Comparison of ENCODE assay signal across 8 cellular contexts in genomic region chr3:10758304-10759037, GRCh38. TPM values are rescaled to one million over a fixed set of nuclear protein-coding genes. Genes with fewer than 3 reads are reported as not detected.
DNase-seq lines count a peak whose midpoint lies in the region; ATAC-seq, FAIRE-seq and TF ChIP-seq lines count a peak whose summit lies in the region.

No MANE protein-coding gene starts in this region.

- TF ChIP-seq EP300 in gastroesophageal sphincter (IDR thresholded peaks at IDR 0.05) = no peak

- DNase-seq in A172 (ENCODE audit: low spot score) (peak; percentile 80), GM12864 (ENCODE audit: low read depth) (peak; percentile 10), HK-2 (ENCODE audit: unreplicated experiment) (peak; percentile 45), OCI-M1 (lab: John Stamatoyannopoulos, UW) (peak; percentile 85), pancreas (peak in 5 of 6 donors; percentile 29 to 74 (median 59))
- peak; percentile 4 for DNase-seq in activated T-helper 9 cell treated with anti-CD3 and anti-CD28 coated beads, Interleukin-2, amount 50 U/mL, for 16 hours (ENCODE audit: low read depth)

- H3K9me3 ChIP-seq in gastroesophageal sphincter (no peaks in the 10 kb centered on the region), pancreas (no peaks in the 10 kb centered on the region)

- H3K4me3 ChIP-seq in GM12864 (ENCODE audit: low read depth, low read length) (no peak overlapping the region), gastroesophageal sphincter (no peak overlapping the region), pancreas (no peak overlapping the region)

- H3K36me3 ChIP-seq in gastroesophageal sphincter = no peaks in the 10 kb centered on the region
- H3K36me3 ChIP-seq in pancreas = no peaks in the 10 kb centered on the region

- peak; percentile 72 for ATAC-seq in gastroesophageal sphincter
- peak; percentile 86 to 98 (median 97) for ATAC-seq in pancreas
- ATAC-seq in HG03196 (IDR thresholded peaks at IDR 0.05; ENCODE audit: unreplicated experiment) = no peak

- H3K4me1 ChIP-seq in gastroesophageal sphincter (no peaks in the 10 kb centered on the region), pancreas (no peaks in the 10 kb centered on the region)

- no peak for TF ChIP-seq POLR2A in gastroesophageal sphincter (IDR thresholded peaks at IDR 0.05)

- peak; percentile 81 for TF ChIP-seq CTCF in GM12864 (IDR thresholded peaks at IDR 0.05; ENCODE audit: low read depth, low read length, missing control alignments)
- TF ChIP-seq CTCF in gastroesophageal sphincter (IDR thresholded peaks at IDR 0.05) = peak in 3 of 4 experiments; percentile 48 to 68 (median 66)
- TF ChIP-seq CTCF in pancreas (IDR thresholded peaks at IDR 0.05) = peak; percentile 36 to 61 (median 54)

- intact Hi-C loops in pancreas (cut with DNase I) = no loop called here

- no peak overlapping the region for H3K27ac ChIP-seq in gastroesophageal sphincter
- H3K27ac ChIP-seq in pancreas = no peak overlapping the region

- no peak for FAIRE-seq in pancreas (lab: Jason Lieb, UNC)

- WGBS in gastroesophageal sphincter (ENCODE audit: low coverage in 1 of 2), 2 donors = 23 to 46% methylated on average over 8 of the region's 14 CpGs
- WGBS in pancreas, 2 donors = 18 to 27% methylated on average over 14 of the region's 14 CpGs

- H3K27me3 ChIP-seq in gastroesophageal sphincter (peaks cover 76% of the 10 kb centered on the region), pancreas (peaks cover 0 to 6% (median 0%) of the 10 kb centered on the region in 4 donors)

RNA-seq across cellular contexts. Expression of gene SLC6A11, which starts 57.6 kb away (rescaled TPM):
- total RNA-seq in A172 (2014; rRNA removed; shearing (Covaris generic)) = 0.02 TPM in 1 of 2 replicates, not detected in the other
- total RNA-seq in gastroesophageal sphincter (under 1 TPM in 1 of 4 donors, not detected in 3; 0.05 TPM), pancreas (under 1 TPM; 0.05 to 0.17 (median 0.06) TPM)
- under 1 TPM; 0.04 to 0.05 TPM for polyA plus RNA-seq in pancreas

Comparison
In these comparisons a context has a peak if more than half of its experiments do, and no peak if none do; other contexts are left out.
1. DNase-seq: peak in every context shown above with its lines; median percentile 85 in OCI-M1; 80 in A172; 59 in pancreas; 45 in HK-2; 10 in GM12864; 4 in activated T-helper 9 cell treated with anti-CD3 and anti-CD28 coated beads, Interleukin-2, amount 50 U/mL, for 16 hours.